In genomic region chr7:5426226-5426475, GRCh38 we compare ENCODE assay signal across 8 cellular contexts. TPM values are rescaled to one million over a fixed set of nuclear protein-coding genes. Genes with fewer than 3 reads are reported as not detected.
DNase-seq lines count a peak whose midpoint lies in the region; TF ChIP-seq lines count a peak whose summit lies in the region.

No MANE protein-coding gene starts in this region.

- peak overlapping the region; percentile 62 for H3K4me3 ChIP-seq in GM08714 (ENCODE audit: low read length)
- peak overlapping the region; percentile 80 to 97 (median 90) for H3K4me3 ChIP-seq in esophagus squamous epithelium
- H3K4me3 ChIP-seq in prostate gland, result peak overlapping the region; percentile 74 to 95
- H3K4me3 ChIP-seq in OCI-LY7 (ENCODE audit: low read depth, low read length, poor library complexity, severe bottlenecking), result no peak overlapping the region

- H3K4me2 ChIP-seq in OCI-LY7 (ENCODE audit: low read length), result no peak overlapping the region

- intact Hi-C loops in esophagus squamous epithelium (cut with DNase I) (no loop called here), prostate gland (cut with DNase I) (no loop called here), OCI-LY7 (cut with micrococcal nuclease; ENCODE audit: unreplicated experiment) (no loop called here)

- peaks cover 0 to 14% (median 0%) of the 10 kb centered on the region in 4 donors for H3K27me3 ChIP-seq in esophagus squamous epithelium
- H3K27me3 ChIP-seq in prostate gland (replicated peaks; ENCODE audit: insufficient read depth), result no peaks in the 10 kb centered on the region

- H3K36me3 ChIP-seq in esophagus squamous epithelium (no peaks in the 10 kb centered on the region), prostate gland (no peaks in the 10 kb centered on the region), OCI-LY7 (ENCODE audit: insufficient read depth, low read length) (no peaks in the 10 kb centered on the region)

- TF ChIP-seq POLR2A in esophagus squamous epithelium (IDR thresholded peaks at IDR 0.05), result no peak
- no peak for TF ChIP-seq POLR2A in prostate gland (IDR thresholded peaks at IDR 0.05)

- POLR2A ChIA-PET in OCI-LY7 (lab: Charles Lee), result no interaction called here

- no TSS peak for BruUV-seq in OCI-LY7 (replicated peaks; lab: Mats Ljungman, UMichigan)

- no peak overlapping the region for H2AFZ ChIP-seq in OCI-LY7 (ENCODE audit: low read length)

- WGBS in esophagus squamous epithelium, 2 donors, result 0 to 1% methylated on average over 10 to 13 of the region's 13 CpGs
- 1% methylated on average over 13 of the region's 13 CpGs for WGBS in prostate gland

- DNase-seq in NOMO-1 treated with DMSO at 0.1 percent for 48 hours (lab: John Stamatoyannopoulos, UW; ENCODE audit: unreplicated experiment) (peak; percentile 33), esophagus squamous epithelium (lab: John Stamatoyannopoulos, UW) (no peak), prostate gland (ENCODE audit: low spot score) (peak; percentile 53), GF-D8 (lab: John Stamatoyannopoulos, UW) (no peak), KG1 (lab: John Stamatoyannopoulos, UW) (no peak), NCI-H128 (lab: John Stamatoyannopoulos, UW; ENCODE audit: unreplicated experiment) (no peak), OCI-LY7 (ENCODE audit: low spot score) (no peak)

- CTCF ChIA-PET in OCI-LY7 (lab: Charles Lee; ENCODE audit: unreplicated experiment), result no interaction called here

- H3K9me2 ChIP-seq in OCI-LY7 (ENCODE audit: insufficient read depth, low read length), result no peaks in the 10 kb centered on the region

- H3K27ac ChIP-seq in esophagus squamous epithelium (peak overlapping the region; percentile 97 to 100 (median 100)), prostate gland (peak overlapping the region; percentile 100), OCI-LY7 (ENCODE audit: low read depth, low read length, poor library complexity, severe bottlenecking) (no peak overlapping the region)

- TF ChIP-seq CTCF in esophagus squamous epithelium (IDR thresholded peaks at IDR 0.05) (no peak), prostate gland (IDR thresholded peaks at IDR 0.05) (no peak), OCI-LY7 (conservative IDR thresholded peaks at IDR 0.05; ENCODE audit: low read length) (no peak)

- peaks cover 10 to 42% (median 20%) of the 10 kb centered on the region in 3 donors for H3K4me1 ChIP-seq in esophagus squamous epithelium
- H3K4me1 ChIP-seq in prostate gland (replicated peaks), result peaks cover 8% of the 10 kb centered on the region
- H3K4me1 ChIP-seq in OCI-LY7 (ENCODE audit: insufficient read depth, low read length, poor library complexity, severe bottlenecking), result peaks cover 27% of the 10 kb centered on the region

- H3K9me3 ChIP-seq in esophagus squamous epithelium (no peaks in the 10 kb centered on the region), prostate gland (no peaks in the 10 kb centered on the region), OCI-LY7 (ENCODE audit: low read length) (no peaks in the 10 kb centered on the region)

- H3K79me2 ChIP-seq in OCI-LY7 (ENCODE audit: insufficient read depth, low read depth, low read length), result no peaks in the 10 kb centered on the region

- no peaks in the 10 kb centered on the region for H4K20me1 ChIP-seq in OCI-LY7 (ENCODE audit: insufficient read depth, low read length)

RNA-seq across cellular contexts. Expression of gene TNRC18, which starts 2.5 kb away (rescaled TPM):
- total RNA-seq in esophagus squamous epithelium (10 to 100 TPM; 17.9 to 75.5 (median 48.4) TPM), prostate gland (100 to 1,000 TPM; 138 to 290 TPM), OCI-LY7 (2022) (64.2 and 70.4 TPM in 2 replicates)
- 12.2 and 21.2 TPM in 2 replicates for total RNA-seq in OCI-LY7 (2014; rRNA removed; shearing (Covaris generic))

Comparison
In these comparisons a context has a peak if more than half of its experiments do, and no peak if none do; other contexts are left out.
1. DNase-seq: peak in NOMO-1 treated with DMSO at 0.1 percent for 48 hours (single experiment) and prostate gland (single experiment); none in esophagus squamous epithelium (single experiment), GF-D8 (single experiment), KG1 (single experiment), NCI-H128 (single experiment) and OCI-LY7 (single experiment).